In the genomic region with DNA sequence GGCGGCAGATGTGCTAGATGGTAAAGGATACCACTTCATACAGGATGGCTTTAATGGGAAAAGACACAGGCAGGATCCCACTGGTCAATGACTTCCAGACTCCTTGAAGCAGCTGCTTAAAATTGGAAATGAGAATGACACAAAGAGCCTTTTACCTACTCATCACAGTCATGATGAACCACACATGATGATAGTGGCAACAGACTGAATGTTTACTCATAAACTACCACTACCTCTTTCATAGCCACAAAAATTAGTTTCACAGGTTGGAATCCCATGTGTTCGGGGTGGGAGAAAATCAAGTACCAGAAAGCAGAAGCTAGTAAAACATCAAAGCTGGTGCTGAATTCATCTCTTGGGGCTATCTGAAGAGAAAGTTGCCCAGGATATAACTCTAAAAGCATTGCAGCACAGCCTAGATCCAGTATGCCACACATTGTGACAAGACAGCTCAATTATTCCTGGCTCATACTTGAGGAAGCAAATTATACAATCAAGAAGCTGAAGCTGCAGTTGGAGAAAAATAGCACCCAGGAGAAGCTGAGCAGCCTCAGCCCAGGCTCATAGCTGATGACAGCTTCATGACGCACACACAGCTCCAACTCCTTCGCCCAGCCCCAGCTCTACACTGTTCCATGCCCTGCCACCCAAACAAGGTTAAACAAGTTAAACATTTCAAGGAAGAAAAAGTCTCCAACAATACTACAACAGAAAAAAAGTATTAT, we compare ENCODE assay signal across 1 cellular context.
TF ChIP-seq lines count a peak whose summit lies in the region.

No MANE protein-coding gene starts in this region.

TF ChIP-seq in GM12878, 131 proteins besides CTCF, POLR2A, EP300 and RAD21 (continued from another document):
- TF ChIP-seq, protein P1, sequence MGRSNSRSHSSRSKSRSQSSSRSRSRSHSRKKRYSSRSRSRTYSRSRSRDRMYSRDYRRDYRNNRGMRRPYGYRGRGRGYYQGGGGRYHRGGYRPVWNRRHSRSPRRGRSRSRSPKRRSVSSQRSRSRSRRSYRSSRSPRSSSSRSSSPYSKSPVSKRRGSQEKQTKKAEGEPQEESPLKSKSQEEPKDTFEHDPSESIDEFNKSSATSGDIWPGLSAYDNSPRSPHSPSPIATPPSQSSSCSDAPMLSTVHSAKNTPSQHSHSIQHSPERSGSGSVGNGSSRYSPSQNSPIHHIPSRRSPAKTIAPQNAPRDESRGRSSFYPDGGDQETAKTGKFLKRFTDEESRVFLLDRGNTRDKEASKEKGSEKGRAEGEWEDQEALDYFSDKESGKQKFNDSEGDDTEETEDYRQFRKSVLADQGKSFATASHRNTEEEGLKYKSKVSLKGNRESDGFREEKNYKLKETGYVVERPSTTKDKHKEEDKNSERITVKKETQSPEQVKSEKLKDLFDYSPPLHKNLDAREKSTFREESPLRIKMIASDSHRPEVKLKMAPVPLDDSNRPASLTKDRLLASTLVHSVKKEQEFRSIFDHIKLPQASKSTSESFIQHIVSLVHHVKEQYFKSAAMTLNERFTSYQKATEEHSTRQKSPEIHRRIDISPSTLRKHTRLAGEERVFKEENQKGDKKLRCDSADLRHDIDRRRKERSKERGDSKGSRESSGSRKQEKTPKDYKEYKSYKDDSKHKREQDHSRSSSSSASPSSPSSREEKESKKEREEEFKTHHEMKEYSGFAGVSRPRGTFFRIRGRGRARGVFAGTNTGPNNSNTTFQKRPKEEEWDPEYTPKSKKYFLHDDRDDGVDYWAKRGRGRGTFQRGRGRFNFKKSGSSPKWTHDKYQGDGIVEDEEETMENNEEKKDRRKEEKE (IDR thresholded peaks at IDR 0.05) = no peak
- no peak for TF ChIP-seq SRF (IDR thresholded peaks at IDR 0.05; ENCODE audit: low read depth in 2 of 2, low read length in 2 of 2)
- no peak for TF ChIP-seq SMAD1 (IDR thresholded peaks at IDR 0.05; ENCODE audit: low read depth, partially characterized antibody)
- TF ChIP-seq, protein P2, sequence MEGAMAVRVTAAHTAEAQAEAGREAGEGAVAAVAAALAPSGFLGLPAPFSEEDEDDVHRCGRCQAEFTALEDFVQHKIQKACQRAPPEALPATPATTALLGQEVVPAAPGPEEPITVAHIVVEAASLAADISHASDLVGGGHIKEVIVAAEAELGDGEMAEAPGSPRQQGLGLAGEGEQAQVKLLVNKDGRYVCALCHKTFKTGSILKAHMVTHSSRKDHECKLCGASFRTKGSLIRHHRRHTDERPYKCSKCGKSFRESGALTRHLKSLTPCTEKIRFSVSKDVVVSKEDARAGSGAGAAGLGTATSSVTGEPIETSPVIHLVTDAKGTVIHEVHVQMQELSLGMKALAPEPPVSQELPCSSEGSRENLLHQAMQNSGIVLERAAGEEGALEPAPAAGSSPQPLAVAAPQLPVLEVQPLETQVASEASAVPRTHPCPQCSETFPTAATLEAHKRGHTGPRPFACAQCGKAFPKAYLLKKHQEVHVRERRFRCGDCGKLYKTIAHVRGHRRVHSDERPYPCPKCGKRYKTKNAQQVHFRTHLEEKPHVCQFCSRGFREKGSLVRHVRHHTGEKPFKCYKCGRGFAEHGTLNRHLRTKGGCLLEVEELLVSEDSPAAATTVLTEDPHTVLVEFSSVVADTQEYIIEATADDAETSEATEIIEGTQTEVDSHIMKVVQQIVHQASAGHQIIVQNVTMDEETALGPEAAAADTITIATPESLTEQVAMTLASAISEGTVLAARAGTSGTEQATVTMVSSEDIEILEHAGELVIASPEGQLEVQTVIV (IDR thresholded peaks at IDR 0.05; ENCODE audit: borderline replicate concordance, partially characterized antibody) = no peak
- TF ChIP-seq, protein P3, sequence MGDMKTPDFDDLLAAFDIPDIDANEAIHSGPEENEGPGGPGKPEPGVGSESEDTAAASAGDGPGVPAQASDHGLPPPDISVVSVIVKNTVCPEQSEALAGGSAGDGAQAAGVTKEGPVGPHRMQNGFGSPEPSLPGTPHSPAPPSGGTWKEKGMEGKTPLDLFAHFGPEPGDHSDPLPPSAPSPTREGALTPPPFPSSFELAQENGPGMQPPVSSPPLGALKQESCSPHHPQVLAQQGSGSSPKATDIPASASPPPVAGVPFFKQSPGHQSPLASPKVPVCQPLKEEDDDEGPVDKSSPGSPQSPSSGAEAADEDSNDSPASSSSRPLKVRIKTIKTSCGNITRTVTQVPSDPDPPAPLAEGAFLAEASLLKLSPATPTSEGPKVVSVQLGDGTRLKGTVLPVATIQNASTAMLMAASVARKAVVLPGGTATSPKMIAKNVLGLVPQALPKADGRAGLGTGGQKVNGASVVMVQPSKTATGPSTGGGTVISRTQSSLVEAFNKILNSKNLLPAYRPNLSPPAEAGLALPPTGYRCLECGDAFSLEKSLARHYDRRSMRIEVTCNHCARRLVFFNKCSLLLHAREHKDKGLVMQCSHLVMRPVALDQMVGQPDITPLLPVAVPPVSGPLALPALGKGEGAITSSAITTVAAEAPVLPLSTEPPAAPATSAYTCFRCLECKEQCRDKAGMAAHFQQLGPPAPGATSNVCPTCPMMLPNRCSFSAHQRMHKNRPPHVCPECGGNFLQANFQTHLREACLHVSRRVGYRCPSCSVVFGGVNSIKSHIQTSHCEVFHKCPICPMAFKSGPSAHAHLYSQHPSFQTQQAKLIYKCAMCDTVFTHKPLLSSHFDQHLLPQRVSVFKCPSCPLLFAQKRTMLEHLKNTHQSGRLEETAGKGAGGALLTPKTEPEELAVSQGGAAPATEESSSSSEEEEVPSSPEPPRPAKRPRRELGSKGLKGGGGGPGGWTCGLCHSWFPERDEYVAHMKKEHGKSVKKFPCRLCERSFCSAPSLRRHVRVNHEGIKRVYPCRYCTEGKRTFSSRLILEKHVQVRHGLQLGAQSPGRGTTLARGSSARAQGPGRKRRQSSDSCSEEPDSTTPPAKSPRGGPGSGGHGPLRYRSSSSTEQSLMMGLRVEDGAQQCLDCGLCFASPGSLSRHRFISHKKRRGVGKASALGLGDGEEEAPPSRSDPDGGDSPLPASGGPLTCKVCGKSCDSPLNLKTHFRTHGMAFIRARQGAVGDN (IDR thresholded peaks at IDR 0.05) = no peak
- no peak for TF ChIP-seq HDAC6 (IDR thresholded peaks at IDR 0.05; ENCODE audit: unreplicated experiment)
- no peak for TF ChIP-seq HCFC1 (IDR thresholded peaks at IDR 0.05; ENCODE audit: low read length)
- no peak for TF ChIP-seq CHD4 (IDR thresholded peaks at IDR 0.05)
- TF ChIP-seq PAX8 (IDR thresholded peaks at IDR 0.05) = no peak
- no peak for TF ChIP-seq GATAD2B (conservative IDR thresholded peaks at IDR 0.05; ENCODE audit: low read depth)
